ENCODE assay signal across 20 cellular contexts in genomic region chr13:86918682-86919081, GRCh38.
"Had no signal": no experiment of that assay in that cellular context is flagged by ENCODE, and none has a peak within 500 bp of the region (broad histone marks: within the 10 kb centered on the region; RNA-seq: fewer than 3 reads in every experiment).

No MANE protein-coding gene starts in this region.

- H3K4me1 ChIP-seq: adrenal gland had no signal

- H3K27ac ChIP-seq: adrenal gland had no signal

- FAIRE-seq: colon had no signal

- H3K4me3 ChIP-seq: adrenal gland had no signal

- H3K9me3 ChIP-seq: adrenal gland had no signal

- H3K36me3 ChIP-seq: adrenal gland had no signal

- DNase-seq: activated CD4-positive, alpha-beta memory T cell treated with anti-CD3 and anti-CD28 coated beads for 36 hours; activated CD4-positive, alpha-beta T cell treated with anti-CD3 and anti-CD28 coated beads, Interleukin-2, amount 10 ng/mL, durations not matched to agents 7 days and 5 days; activated CD4-positive, CD25-positive, alpha-beta regulatory T cell; activated naive CD4-positive, alpha-beta T cell treated with anti-CD3 and anti-CD28 coated beads, Interleukin-2, amount 50 U/mL, for 16 hours; activated naive CD8-positive, alpha-beta T cell treated with anti-CD3 and anti-CD28 coated beads, Interleukin-2, amount 10 ng/mL, durations not matched to agents 7 days and 5 days; activated T-cell treated with anti-CD3 and anti-CD28 coated beads for 4 hours; activated T-cell treated with anti-CD3 and anti-CD28 coated beads, Interleukin-2, amount 50 U/mL, for 48 hours; adrenal gland; anterior cingulate cortex; cerebellar nuclear complex; NCI-H1092; NCI-H1417; NCI-H2029; NCI-H2107; NCI-H510A treated with DMSO at 0.1 percent for 48 hours; NCI-H748 treated with DMSO at 0.1 percent for 48 hours; SIG-M5; T-helper 17 cell; T-helper 9 cell had no signal

- H3K27me3 ChIP-seq: adrenal gland had no signal
